ENCODE assay signal across 15 cellular contexts in the genomic region with DNA sequence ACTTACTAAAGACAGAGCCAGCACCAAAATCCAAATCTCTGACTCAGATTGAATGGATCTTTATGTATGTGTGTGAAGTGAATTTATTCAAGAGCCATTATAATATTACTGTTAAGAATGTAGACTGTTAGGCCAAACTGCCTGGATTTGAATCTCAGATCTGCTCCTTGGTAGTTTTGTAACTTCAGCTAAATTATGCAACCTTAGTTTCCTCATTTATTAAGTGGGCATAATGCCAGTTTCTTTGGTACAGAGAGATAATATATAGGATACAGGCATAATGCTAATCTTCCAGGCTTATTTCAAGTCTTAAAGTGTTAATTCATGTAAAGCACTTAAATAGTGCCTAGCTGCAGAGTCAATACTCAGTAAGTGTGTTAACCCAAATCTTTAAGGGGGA. TPM values are rescaled to one million over a fixed set of nuclear protein-coding genes. Genes with fewer than 3 reads are reported as not detected.
A peak's percentile ranks its signal among the peaks of the same experiment; 100 is the strongest.
DNase-seq lines count a peak whose midpoint lies in the region; ATAC-seq and TF ChIP-seq lines count a peak whose summit lies in the region.
"Had no signal": no experiment of that assay in that cellular context is flagged by ENCODE, and none has a peak within 500 bp of the region (broad histone marks: within the 10 kb centered on the region; RNA-seq: fewer than 3 reads in every experiment).

No MANE protein-coding gene starts in this region.

- H3K27me3 ChIP-seq in A673 (replicated peaks; ENCODE audit: insufficient read depth, low read depth, low read length, poor library complexity) (no peaks in the 10 kb centered on the region), IMR-90 (ENCODE audit: control insufficient read depth, insufficient read depth, low read length) (peaks cover 2% of the 10 kb centered on the region), adipocyte (replicated peaks; ENCODE audit: control insufficient read depth, insufficient read depth, low read length) (no peaks in the 10 kb centered on the region), lower lobe of right lung (ENCODE audit: low read depth) (no peaks in the 10 kb centered on the region), gastrocnemius medialis (no peaks in the 10 kb centered on the region)
- H3K27me3 ChIP-seq: BE2C, MG63, ovary had no signal

- no peak for TF ChIP-seq CTCF in A673 (conservative IDR thresholded peaks at IDR 0.05; ENCODE audit: low read depth, low read length)
- TF ChIP-seq CTCF in IMR-90 (conservative IDR thresholded peaks at IDR 0.05; ENCODE audit: low read depth, low read length), result no peak
- no peak for TF ChIP-seq CTCF in lower lobe of right lung (IDR thresholded peaks at IDR 0.05)
- no peak for TF ChIP-seq CTCF in gastrocnemius medialis (IDR thresholded peaks at IDR 0.05 in 4 of 5, conservative IDR thresholded peaks at IDR 0.05 in 1 of 5)

- H3K18ac ChIP-seq in IMR-90 (ENCODE audit: low read depth, low read length), result no peak overlapping the region

- peaks cover 0 to 2% of the 10 kb centered on the region in 2 experiments; a peak in 1 of 4 replicates for H3K79me1 ChIP-seq in IMR-90 (ENCODE audit: low read depth in 1 of 2, low read length in 2 of 2)

- H3K27ac ChIP-seq in A673 (ENCODE audit: low read depth, low read length, poor library complexity, severe bottlenecking) (peak overlapping the region; percentile 4), IMR-90 (ENCODE audit: insufficient read depth, low read length) (no peak overlapping the region), lower lobe of right lung (peak overlapping the region; percentile 62), gastrocnemius medialis (no peak overlapping the region)
- H3K27ac ChIP-seq: ovary had no signal

- DNase-seq in A673 (ENCODE audit: low spot score) (peak; percentile 55), IMR-90 (peak; percentile 13), adipocyte (ENCODE audit: low read depth) (peak; percentile 67), lower lobe of right lung (no peak), SW 1271 (lab: John Stamatoyannopoulos, UW) (no peak), NCI-H2029 (lab: John Stamatoyannopoulos, UW) (no peak), gastrocnemius medialis (no peak)
- DNase-seq: amniotic stem cell; BE2C; head of caudate nucleus; MG63; ovary; stimulated activated CD4-positive, alpha-beta T cell treated with anti-CD3 and anti-CD28 coated beads, Interleukin-4, amount 100 ng/mL, for 1 hour; stimulated activated naive CD4-positive, alpha-beta T cell treated with Interleukin-2 at 50 U/mL for 16 hours had no signal

- no peak overlapping the region for H2BK120ac ChIP-seq in IMR-90 (ENCODE audit: low read depth, low read length)

- no peaks in the 10 kb centered on the region; the same call in 1 of the 2 replicates for H3K9me1 ChIP-seq in IMR-90 (ENCODE audit: insufficient read depth, low read length)

- no peak overlapping the region for H3K14ac ChIP-seq in IMR-90 (replicated peaks; ENCODE audit: low read depth, low read length)

- TF ChIP-seq RAD21 in IMR-90 (IDR thresholded peaks at IDR 0.05; ENCODE audit: low read length), result no peak

- no peak overlapping the region for H3K4me2 ChIP-seq in IMR-90 (ENCODE audit: low read depth, low read length)

- H3K9me3 ChIP-seq in A673 (ENCODE audit: low read depth, low read length, poor library complexity, severe bottlenecking), result no peaks in the 10 kb centered on the region
- no peaks in the 10 kb centered on the region for H3K9me3 ChIP-seq in IMR-90 (ENCODE audit: control insufficient read depth, insufficient read depth, low read length)
- no peaks in the 10 kb centered on the region for H3K9me3 ChIP-seq in adipocyte (ENCODE audit: control insufficient read depth, low read length)
- no peaks in the 10 kb centered on the region for H3K9me3 ChIP-seq in lower lobe of right lung
- H3K9me3 ChIP-seq in gastrocnemius medialis, result no peaks in the 10 kb centered on the region
- H3K9me3 ChIP-seq: BE2C, MG63, ovary had no signal

- intact Hi-C loops in A673 (cut with micrococcal nuclease; ENCODE audit: unreplicated experiment), result no loop called here
- intact Hi-C loops in IMR-90 (cut with micrococcal nuclease), result loop anchor here (2.0 kb wide), 1 partner anchor 27 kb away; the partner anchor contains the start of gene HEATR3
- intact Hi-C loops in lower lobe of right lung (cut with DNase I), result no loop called here
- intact Hi-C loops in gastrocnemius medialis (cut with DNase I; ENCODE audit: low total_unique reads), result no loop called here

- no peak overlapping the region for H4K8ac ChIP-seq in IMR-90 (ENCODE audit: low read depth in 2 of 2, low read length in 2 of 2)

- no peak overlapping the region for H3K4me3 ChIP-seq in A673 (ENCODE audit: low read depth, low read length, poor library complexity, severe bottlenecking)
- H3K4me3 ChIP-seq in IMR-90 (ENCODE audit: insufficient read depth, low read depth, low read length), result no peak overlapping the region
- no peak overlapping the region for H3K4me3 ChIP-seq in adipocyte (ENCODE audit: low read length)
- H3K4me3 ChIP-seq in lower lobe of right lung, result no peak overlapping the region
- H3K4me3 ChIP-seq in gastrocnemius medialis, result no peak overlapping the region
- H3K4me3 ChIP-seq: MG63, ovary had no signal

- no peak overlapping the region for H3K56ac ChIP-seq in IMR-90 (ENCODE audit: extremely low read depth, insufficient read depth, low read length)

- in situ Hi-C loops in IMR-90 (cut with MboI; ENCODE audit: low sequenced_read_pairs) (no loop called here), gastrocnemius medialis (cut with MboI; ENCODE audit: low sequenced_read_pairs in 4 of 4) (loop anchor here in 2 of 4 donors (10.0 to 25.0 kb wide), 2 partner anchors 325 to 627 kb away; partner anchors contain the start of gene BRD7 (in 1 of the 2))

- H3K4ac ChIP-seq in IMR-90 (ENCODE audit: low read depth, low read length), result no peak overlapping the region

- H2AK9ac ChIP-seq in IMR-90 (replicated peaks; ENCODE audit: low read depth, low read length, poor library complexity), result no peak overlapping the region

- no peaks in the 10 kb centered on the region for H4K20me1 ChIP-seq in IMR-90 (ENCODE audit: insufficient read depth, low read length)

- H4K91ac ChIP-seq in IMR-90 (ENCODE audit: insufficient read depth, low read depth, low read length), result no peak overlapping the region

- H3K9ac ChIP-seq in IMR-90 (ENCODE audit: low read depth, low read length) (no peak overlapping the region), adipocyte (ENCODE audit: low read length) (no peak overlapping the region)

- POLR2A ChIA-PET in A673 (lab: Charles Lee; ENCODE audit: low non-redundant PET) (interaction anchor here (0.6 kb wide), 1 partner anchor 338 kb away, joined by 22 read pairs; no protein-coding TSS in a partner anchor), IMR-90 (lab: Charles Lee; ENCODE audit: unreplicated experiment) (no interaction called here)

- dilution Hi-C loops in IMR-90 (cut with HindIII; ENCODE audit: low sequenced_read_pairs, unreplicated experiment), result no loop called here

- H2AK5ac ChIP-seq in IMR-90 (ENCODE audit: low read depth, low read length), result no peak overlapping the region

- ATAC-seq in IMR-90 (ENCODE audit: low read depth) (peak; percentile 14; the same call in 1 of the 2 replicates), lower lobe of right lung (peak; percentile 31 to 58), HG03045 (IDR thresholded peaks at IDR 0.05; ENCODE audit: unreplicated experiment) (no peak), gastrocnemius medialis (no peak)

- no peak overlapping the region for H2BK20ac ChIP-seq in IMR-90 (ENCODE audit: low read depth, low read length)

- no peak overlapping the region for H2BK15ac ChIP-seq in IMR-90 (ENCODE audit: low read depth, low read length)

- no peak overlapping the region for H2BK5ac ChIP-seq in IMR-90 (ENCODE audit: low read depth, low read length, poor library complexity, severe bottlenecking)

- CTCF ChIA-PET in A673 (lab: Charles Lee) (no interaction called here), IMR-90 (lab: Yijun Ruan, JAX) (interaction anchor here (3.5 kb wide), 1 partner anchor 13 kb away, joined by 13 read pairs; the partner anchor contains the start of gene CNEP1R1)

- H3K36me3 ChIP-seq in A673 (ENCODE audit: insufficient read depth, low read length, poor library complexity, severe bottlenecking) (peaks cover 34% of the 10 kb centered on the region), IMR-90 (ENCODE audit: control insufficient read depth, insufficient read depth, low read length) (peaks cover 8% of the 10 kb centered on the region; the same call in 1 of the 2 replicates), adipocyte (ENCODE audit: control insufficient read depth, insufficient read depth, low read length, severe bottlenecking) (peaks cover 40% of the 10 kb centered on the region), lower lobe of right lung (peaks cover 46% of the 10 kb centered on the region), gastrocnemius medialis (peaks cover 0 to 36% of the 10 kb centered on the region in 2 donors)
- H3K36me3 ChIP-seq: MG63, ovary had no signal

- no peak overlapping the region for H4K5ac ChIP-seq in IMR-90 (ENCODE audit: low read depth, low read length)

- H2AFZ ChIP-seq in IMR-90 (replicated peaks; ENCODE audit: low read length, poor library complexity), result no peak overlapping the region

- TF ChIP-seq POLR2A in IMR-90 (IDR thresholded peaks at IDR 0.05; ENCODE audit: low read depth, low read length) (no peak), gastrocnemius medialis (IDR thresholded peaks at IDR 0.05) (no peak)

- H3K4me1 ChIP-seq in A673 (ENCODE audit: insufficient read depth, low read length, poor library complexity, severe bottlenecking) (peaks cover 21% of the 10 kb centered on the region), IMR-90 (ENCODE audit: control insufficient read depth, insufficient read depth, low read length) (no peaks in the 10 kb centered on the region), adipocyte (ENCODE audit: control insufficient read depth, insufficient read depth, low read length) (peaks cover 11% of the 10 kb centered on the region), lower lobe of right lung (peaks cover 35% of the 10 kb centered on the region), gastrocnemius medialis (no peaks in the 10 kb centered on the region)
- H3K4me1 ChIP-seq: BE2C had no signal

- no TSS peak for BruUV-seq in A673 (replicated peaks; lab: Mats Ljungman, UMichigan)
- no TSS peak for BruUV-seq in IMR-90 (replicated peaks; lab: Mats Ljungman, UMichigan)

- no peak overlapping the region for H3K23ac ChIP-seq in IMR-90 (ENCODE audit: low read depth, low read length)

TF ChIP-seq in IMR-90, 13 proteins besides CTCF, POLR2A, EP300 and RAD21 (continues in another document):
- no peak for TF ChIP-seq CHD1 (IDR thresholded peaks at IDR 0.05; ENCODE audit: low read depth, low read length)

RNA-seq across cellular contexts. Expression of gene CNEP1R1, which starts 12.8 kb away (rescaled TPM):
- total RNA-seq in A673 (2021), result 23.5 and 24.2 TPM in 2 replicates
- total RNA-seq in IMR-90 (2012; rRNA removed), result 22.0 and 38.6 TPM in 2 replicates
- polyA plus RNA-seq in IMR-90 (2012; rRNA removed), result 12.7 and 16.1 TPM in 2 replicates
- polyA plus RNA-seq in IMR-90 (2012; cell fraction: cytosol; rRNA removed), result 3.1 and 6.5 TPM in 2 replicates
- polyA plus RNA-seq in IMR-90 (2012; cell fraction: nucleus; rRNA removed; ENCODE audit: low replicate concordance), result 6.0 and 23.6 TPM in 2 replicates
- 25.6 TPM for total RNA-seq in lower lobe of right lung
- total RNA-seq in gastrocnemius medialis, result 10 to 100 TPM; 11.7 to 24.9 (median 16.1) TPM

RNA-seq across cellular contexts. Expression of gene HEATR3, which starts 28.0 kb away (rescaled TPM):
- total RNA-seq in A673 (2021) (29.4 and 41.8 TPM in 2 replicates), IMR-90 (2012; rRNA removed) (21.1 and 25.3 TPM in 2 replicates), lower lobe of right lung (22.8 TPM), gastrocnemius medialis (10 to 100 TPM; 13.1 to 25.8 (median 14.2) TPM)
- 7.9 and 9.4 TPM in 2 replicates for polyA plus RNA-seq in IMR-90 (2012; rRNA removed)
- 4.0 and 4.6 TPM in 2 replicates for polyA plus RNA-seq in IMR-90 (2012; cell fraction: cytosol; rRNA removed)
- polyA plus RNA-seq in IMR-90 (2012; cell fraction: nucleus; rRNA removed; ENCODE audit: low replicate concordance), result 13.3 and 18.1 TPM in 2 replicates

Comparison
In these comparisons a context has a peak if more than half of its experiments do, and no peak if none do; other contexts are left out.
1. DNase-seq: peak in A673 (single experiment), IMR-90 (single experiment) and adipocyte (single experiment); none in lower lobe of right lung (single experiment), SW 1271 (0 of 2), NCI-H2029 (single experiment) and gastrocnemius medialis (0 of 2).
2. H3K27ac ChIP-seq: peak in A673 (single experiment) and lower lobe of right lung (single experiment); none in IMR-90 (single experiment) and gastrocnemius medialis (0 of 4).
3. ATAC-seq: peak in IMR-90 (single experiment) and lower lobe of right lung (2 of 2); none in HG03045 (single experiment) and gastrocnemius medialis (0 of 2).